Comparison of ENCODE assay signal across 15 cellular contexts in genomic region chr9:16619341-16619740, GRCh38.
"Had no signal": no experiment of that assay in that cellular context is flagged by ENCODE, and none has a peak within 500 bp of the region (broad histone marks: within the 10 kb centered on the region; RNA-seq: fewer than 3 reads in every experiment).

No MANE protein-coding gene starts in this region.

- H3K36me3 ChIP-seq: cardiac muscle cell, colonic mucosa, ovary, suprapubic skin, upper lobe of right lung had no signal

- H3K4me1 ChIP-seq: colonic mucosa, suprapubic skin, upper lobe of right lung had no signal

- H3K27me3 ChIP-seq: colonic mucosa, ovary, suprapubic skin, upper lobe of right lung had no signal

- H3K4me3 ChIP-seq: cardiac muscle cell, colonic mucosa, ovary, suprapubic skin, upper lobe of right lung had no signal

- H3K9me3 ChIP-seq: colonic mucosa, ovary, suprapubic skin, upper lobe of right lung had no signal

- ATAC-seq: activated CD8-positive, alpha-beta memory T cell treated with anti-CD3 and anti-CD28 coated beads, Interleukin-2, amount 10 ng/mL, durations not matched to agents 7 days and 5 days; upper lobe of right lung had no signal

- DNase-seq: activated CD4-positive, alpha-beta T cell treated with anti-CD3 and anti-CD28 coated beads for 1 hour; activated CD4-positive, alpha-beta T cell treated with anti-CD3 and anti-CD28 coated beads, Interleukin-2, amount 50 U/mL, for 48 hours; activated CD8-positive, alpha-beta memory T cell treated with anti-CD3 and anti-CD28 coated beads, Interleukin-2, amount 10 ng/mL, durations not matched to agents 7 days and 5 days; activated gamma-delta T cell treated with Interleukin-2 at 50 U/mL for 16 hours; activated naive CD8-positive, alpha-beta T cell treated with anti-CD3 and anti-CD28 coated beads, Interleukin-2, amount 10 ng/mL, durations not matched to agents 7 days and 5 days; activated T-cell treated with anti-CD3 and anti-CD28 coated beads, Interleukin-2, amount 50 U/mL, for 24 hours; aorta; colonic mucosa; ovary; retina; small intestine; stimulated activated naive CD4-positive, alpha-beta T cell treated with Interleukin-2 at 50 U/mL for 16 hours; upper lobe of right lung had no signal

- H3K27ac ChIP-seq: cardiac muscle cell, colonic mucosa, suprapubic skin, upper lobe of right lung had no signal

- FAIRE-seq: small intestine had no signal
